9 cellular contexts compared by ENCODE assay signal in genomic region chr20:37195018-37195417, GRCh38. TPM values are rescaled to one million over a fixed set of nuclear protein-coding genes. Genes with fewer than 3 reads are reported as not detected.
DNase-seq lines count a peak whose midpoint lies in the region; ATAC-seq and TF ChIP-seq lines count a peak whose summit lies in the region.
"Had no signal": no experiment of that assay in that cellular context is flagged by ENCODE, and none has a peak within 500 bp of the region (broad histone marks: within the 10 kb centered on the region; RNA-seq: fewer than 3 reads in every experiment).

No MANE protein-coding gene starts in this region.

- H3K27me3 ChIP-seq in HUES64 (ENCODE audit: insufficient read depth, low read length) (no peaks in the 10 kb centered on the region), neutrophil (no peaks in the 10 kb centered on the region), aorta (ENCODE audit: control insufficient read depth in 1 of 2, insufficient read depth in 2 of 2, low read length in 1 of 2) (no peaks in the 10 kb centered on the region)
- H3K27me3 ChIP-seq: thyroid gland had no signal

- peaks cover 35% of the 10 kb centered on the region for H3K36me3 Mint-ChIP-seq in activated CD4-positive, alpha-beta T cell treated with anti-CD3 and anti-CD28 coated beads, Interleukin-2, amount 10 ng/mL, durations not matched to agents 7 days and 5 days (ENCODE audit: low read depth)
- H3K36me3 Mint-ChIP-seq in activated naive CD8-positive, alpha-beta T cell treated with anti-CD3 and anti-CD28 coated beads, Interleukin-2, amount 50 U/mL, for 24 hours (ENCODE audit: low read depth) = peaks cover 51% of the 10 kb centered on the region

- H3K27ac Mint-ChIP-seq in activated CD4-positive, alpha-beta T cell treated with anti-CD3 and anti-CD28 coated beads, Interleukin-2, amount 10 ng/mL, durations not matched to agents 7 days and 5 days = peak overlapping the region; percentile 88
- peak overlapping the region; percentile 50 for H3K27ac Mint-ChIP-seq in activated naive CD8-positive, alpha-beta T cell treated with anti-CD3 and anti-CD28 coated beads, Interleukin-2, amount 50 U/mL, for 24 hours

- no peak overlapping the region for H3K9ac ChIP-seq in HUES64 (ENCODE audit: low read depth, low read length)

- no peaks in the 10 kb centered on the region for H3K9me3 Mint-ChIP-seq in activated CD4-positive, alpha-beta T cell treated with anti-CD3 and anti-CD28 coated beads, Interleukin-2, amount 10 ng/mL, durations not matched to agents 7 days and 5 days
- no peaks in the 10 kb centered on the region for H3K9me3 Mint-ChIP-seq in activated naive CD8-positive, alpha-beta T cell treated with anti-CD3 and anti-CD28 coated beads, Interleukin-2, amount 50 U/mL, for 24 hours

- H3K27me3 Mint-ChIP-seq in activated CD4-positive, alpha-beta T cell treated with anti-CD3 and anti-CD28 coated beads, Interleukin-2, amount 10 ng/mL, durations not matched to agents 7 days and 5 days = no peaks in the 10 kb centered on the region
- no peaks in the 10 kb centered on the region for H3K27me3 Mint-ChIP-seq in activated naive CD8-positive, alpha-beta T cell treated with anti-CD3 and anti-CD28 coated beads, Interleukin-2, amount 50 U/mL, for 24 hours

- peaks cover 59% of the 10 kb centered on the region for H3K36me3 ChIP-seq in HUES64 (ENCODE audit: insufficient read depth, low read length)
- H3K36me3 ChIP-seq in neutrophil = peaks cover 22% of the 10 kb centered on the region
- H3K36me3 ChIP-seq in aorta (ENCODE audit: control insufficient read depth in 1 of 2, insufficient read depth in 2 of 2, low read length in 1 of 2) = peaks cover 0 to 7% of the 10 kb centered on the region in 2 donors

- CTCF ChIA-PET in activated CD4-positive, alpha-beta T cell treated with anti-CD3 and anti-CD28 coated beads, Interleukin-2, amount 10 ng/mL, durations not matched to agents 7 days and 5 days (lab: Charles Lee) = interaction anchor here (0.5 to 3.7 kb wide), 12 partner anchors 10 to 338 kb away, joined by 3 to 27 read pairs (median 4); partner anchors contain the start of genes MROH8 and RPN2

- POLR2A ChIA-PET in activated CD4-positive, alpha-beta T cell treated with anti-CD3 and anti-CD28 coated beads, Interleukin-2, amount 10 ng/mL, durations not matched to agents 7 days and 5 days (lab: Charles Lee) = interaction anchor here (1.2 kb wide), 1 partner anchor 16 kb away, joined by 3 read pairs; the partner anchor contains the start of genes MROH8 and RPN2

- intact Hi-C loops in aorta (cut with DNase I) = loop anchor here (5.0 to 10.0 kb wide), 2 partner anchors 70 to 337 kb away; partner anchors contain the start of gene GHRH (in 1 of the 2)

- peaks cover 58% of the 10 kb centered on the region for H3K4me1 Mint-ChIP-seq in activated CD4-positive, alpha-beta T cell treated with anti-CD3 and anti-CD28 coated beads, Interleukin-2, amount 10 ng/mL, durations not matched to agents 7 days and 5 days
- H3K4me1 Mint-ChIP-seq in activated naive CD8-positive, alpha-beta T cell treated with anti-CD3 and anti-CD28 coated beads, Interleukin-2, amount 50 U/mL, for 24 hours = peaks cover 52% of the 10 kb centered on the region

- H3K4me3 ChIP-seq in HUES64 (ENCODE audit: low read length) (no peak overlapping the region), neutrophil (ENCODE audit: low read depth in 1 of 2, low read length in 1 of 2) (no peak overlapping the region), aorta (ENCODE audit: low read length in 2 of 2) (no peak overlapping the region)
- H3K4me3 ChIP-seq: thyroid gland had no signal

- 0 out of 2 replicates have a peak, but pooled peaks cover 2% of the 10 kb centered on the region for H3K4me1 ChIP-seq in HUES64 (ENCODE audit: insufficient read depth, low read length)
- H3K4me1 ChIP-seq in neutrophil (ENCODE audit: control insufficient read depth in 1 of 2, insufficient read depth in 1 of 2, low read depth in 1 of 2, low read length in 1 of 2) = peaks cover 6% of the 10 kb centered on the region in 2 experiments
- no peaks in the 10 kb centered on the region for H3K4me1 ChIP-seq in aorta (ENCODE audit: control insufficient read depth in 1 of 2, insufficient read depth in 2 of 2, low read length in 2 of 2)

- H3K27ac ChIP-seq in HUES64 (ENCODE audit: low read depth, low read length) = peak overlapping the region; percentile 1; the same call in 1 of the 2 replicates
- H3K27ac ChIP-seq in neutrophil = peak overlapping the region; percentile 27
- no peak overlapping the region for H3K27ac ChIP-seq in aorta (ENCODE audit: low read depth in 1 of 2, low read length in 2 of 2)

- no peak for DNase-seq in activated CD4-positive, alpha-beta T cell treated with anti-CD3 and anti-CD28 coated beads, Interleukin-2, amount 10 ng/mL, durations not matched to agents 7 days and 5 days
- no peak for DNase-seq in activated CD4-positive, alpha-beta T cell treated with anti-CD3 and anti-CD28 coated beads, Interleukin-2, amount 50 U/mL, for 1 hour
- DNase-seq in activated naive CD8-positive, alpha-beta T cell treated with anti-CD3 and anti-CD28 coated beads, Interleukin-2, amount 50 U/mL, for 24 hours = no peak
- DNase-seq in aorta = no peak
- no peak for DNase-seq in NCI-H146 (lab: John Stamatoyannopoulos, UW)

- ATAC-seq in activated naive CD8-positive, alpha-beta T cell treated with anti-CD3 and anti-CD28 coated beads, Interleukin-2, amount 50 U/mL, for 24 hours = no peak
- ATAC-seq in HG02938 (IDR thresholded peaks at IDR 0.05; ENCODE audit: unreplicated experiment) (no peak), aorta (ENCODE audit: low FRiP score) (no peak)

- 82% methylated on average over 8 of the region's 8 CpGs for WGBS in HUES64
- WGBS in aorta, 2 donors = 67 to 68% methylated on average over 8 of the region's 8 CpGs

- H3K9me3 ChIP-seq in HUES64 (ENCODE audit: insufficient read depth, low read depth, low read length) (no peaks in the 10 kb centered on the region), neutrophil (no peaks in the 10 kb centered on the region), aorta (ENCODE audit: control insufficient read depth, low read length) (no peaks in the 10 kb centered on the region)
- H3K9me3 ChIP-seq: thyroid gland had no signal

- no peak overlapping the region for H3K4me3 Mint-ChIP-seq in activated CD4-positive, alpha-beta T cell treated with anti-CD3 and anti-CD28 coated beads, Interleukin-2, amount 10 ng/mL, durations not matched to agents 7 days and 5 days
- H3K4me3 Mint-ChIP-seq in activated naive CD8-positive, alpha-beta T cell treated with anti-CD3 and anti-CD28 coated beads, Interleukin-2, amount 50 U/mL, for 24 hours = peak overlapping the region; percentile 24

- TF ChIP-seq CTCF in neutrophil (IDR thresholded peaks at IDR 0.05) = no peak

RNA-seq across cellular contexts. Expression of gene MROH8, which starts 15.7 kb away (rescaled TPM):
- 1 to 10 TPM; 2.5 to 3.0 TPM for total RNA-seq in activated CD4-positive, alpha-beta T cell treated with anti-CD3 and anti-CD28 coated beads, Interleukin-2, amount 10 ng/mL, durations not matched to agents 7 days and 5 days
- polyA plus RNA-seq in HUES64 (2013, experiment 1 of 2) = 0.60 TPM
- polyA plus RNA-seq in HUES64 (2013, experiment 2 of 2) = 0.95 TPM
- total RNA-seq in aorta = 1 to 10 TPM; 3.4 to 5.1 TPM
- polyA plus RNA-seq in aorta = 1 to 10 TPM in 1 of 2 donors, not detected in 1; 9.3 TPM

RNA-seq across cellular contexts. Expression of gene RPN2, which starts 15.9 kb away (rescaled TPM):
- total RNA-seq in activated CD4-positive, alpha-beta T cell treated with anti-CD3 and anti-CD28 coated beads, Interleukin-2, amount 10 ng/mL, durations not matched to agents 7 days and 5 days = 100 to 1,000 TPM; 154 to 176 TPM
- polyA plus RNA-seq in HUES64 (2013, experiment 1 of 2) = 206 TPM
- 219 TPM for polyA plus RNA-seq in HUES64 (2013, experiment 2 of 2)
- 100 to 1,000 TPM; 125 to 137 TPM for total RNA-seq in aorta
- 100 to 1,000 TPM in 1 of 2 donors, 10 to 100 TPM in 1; 47.2 to 117 TPM for polyA plus RNA-seq in aorta

Comparison
In these comparisons a context has a peak if more than half of its experiments do, and no peak if none do; other contexts are left out.
1. H3K27ac ChIP-seq: peak in HUES64 (single experiment) and neutrophil (single experiment); none in aorta (0 of 2).